In the genomic region with DNA sequence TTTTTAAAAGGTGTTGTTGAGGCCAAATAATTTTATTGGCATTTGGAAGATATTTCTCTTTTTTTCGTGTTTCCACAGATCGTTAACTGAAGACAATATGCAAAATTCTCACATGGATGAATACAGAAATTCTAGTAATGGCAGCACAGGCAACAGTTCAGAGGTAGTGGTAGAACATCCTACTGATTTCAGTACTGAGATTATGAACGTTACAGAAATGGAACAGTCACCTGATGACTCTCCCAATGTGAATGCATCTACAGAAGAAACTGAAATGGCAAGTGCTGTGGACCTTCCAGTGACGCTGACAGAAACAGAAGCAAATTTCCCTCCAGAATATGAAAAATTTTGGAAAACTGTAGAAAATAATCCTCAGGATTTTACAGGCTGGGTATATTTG, we compare ENCODE assay signal across 22 cellular contexts.
"Had no signal": no experiment of that assay in that cellular context is flagged by ENCODE, and none has a peak within 500 bp of the region (broad histone marks: within the 10 kb centered on the region; RNA-seq: fewer than 3 reads in every experiment).

No MANE protein-coding gene starts in this region.

- DNase-seq: activated B cell treated with CpG ODN at 0.5 μM for 24 hours; activated CD4-positive, alpha-beta T cell treated with anti-CD3 and anti-CD28 coated beads, Interleukin-2, amount 50 U/mL, for 1 hour; activated CD8-positive, alpha-beta memory T cell treated with anti-CD3 and anti-CD28 coated beads, Interleukin-2, amount 50 U/mL, for 48 hours; activated naive CD4-positive, alpha-beta T cell treated with anti-CD3 and anti-CD28 coated beads, Interleukin-2, amount 10 ng/mL, durations not matched to agents 7 days and 5 days; aorta; effector CD4-positive, alpha-beta T cell; heart left ventricle; midbrain; natural killer cell; ovary; spleen; stimulated activated CD4-positive, alpha-beta T cell treated with anti-CD3 and anti-CD28 coated beads, Interleukin-4, amount 100 ng/mL, for 1 hour; stimulated activated naive CD4-positive, alpha-beta T cell treated with Interleukin-2 at 50 U/mL for 16 hours; T-helper 1 cell; T-helper 9 cell; tibial artery had no signal

- H3K9me3 Mint-ChIP-seq: activated B cell treated with CpG ODN at 0.5 μM for 24 hours; activated naive CD4-positive, alpha-beta T cell treated with anti-CD3 and anti-CD28 coated beads, Interleukin-2, amount 10 ng/mL, durations not matched to agents 7 days and 5 days; activated T-helper 2 cell treated with anti-CD3 and anti-CD28 coated beads, Interferon-gamma antibody, Interleukin-2, Interleukin-4, amounts not matched to agents 10 μg/mL and 5 μg/mL and 100 μg/mL, durations not matched to agents 14 hours and 24 hours and 36 hours; dendritic cell treated with granulocyte-macrophage colony-stimulating factor and Interleukin-4, amounts not matched to agents 40 ng/mL and 50 ng/mL, for 4 days; natural killer cell had no signal

- H3K27me3 ChIP-seq: heart left ventricle, neutrophil, ovary, spleen, tibial artery had no signal

- H3K27me3 Mint-ChIP-seq: activated B cell treated with CpG ODN at 0.5 μM for 24 hours; activated naive CD4-positive, alpha-beta T cell treated with anti-CD3 and anti-CD28 coated beads, Interleukin-2, amount 10 ng/mL, durations not matched to agents 7 days and 5 days; brain; dendritic cell treated with granulocyte-macrophage colony-stimulating factor and Interleukin-4, amounts not matched to agents 40 ng/mL and 50 ng/mL, for 4 days had no signal

- H3K4me3 ChIP-seq: heart left ventricle, ovary, prostate gland, spleen, tibial artery had no signal

- ATAC-seq: heart left ventricle, natural killer cell had no signal

- H3K27ac Mint-ChIP-seq: activated B cell treated with CpG ODN at 0.5 μM for 24 hours; activated naive CD4-positive, alpha-beta T cell treated with anti-CD3 and anti-CD28 coated beads, Interleukin-2, amount 10 ng/mL, durations not matched to agents 7 days and 5 days; activated T-helper 2 cell treated with anti-CD3 and anti-CD28 coated beads, Interferon-gamma antibody, Interleukin-2, Interleukin-4, amounts not matched to agents 10 μg/mL and 5 μg/mL and 100 μg/mL, durations not matched to agents 14 hours and 24 hours and 36 hours; dendritic cell treated with granulocyte-macrophage colony-stimulating factor and Interleukin-4, amounts not matched to agents 40 ng/mL and 50 ng/mL, for 4 days; natural killer cell had no signal

- H3K9me3 ChIP-seq: heart left ventricle, neutrophil, ovary, prostate gland, spleen, tibial artery had no signal

- H3K36me3 ChIP-seq: ovary, prostate gland had no signal

- H3K4me3 Mint-ChIP-seq: activated B cell treated with CpG ODN at 0.5 μM for 24 hours; activated naive CD4-positive, alpha-beta T cell treated with anti-CD3 and anti-CD28 coated beads, Interleukin-2, amount 10 ng/mL, durations not matched to agents 7 days and 5 days; brain; dendritic cell treated with granulocyte-macrophage colony-stimulating factor and Interleukin-4, amounts not matched to agents 40 ng/mL and 50 ng/mL, for 4 days; natural killer cell had no signal

- H3K27ac ChIP-seq: heart left ventricle, neutrophil, ovary, prostate gland, spleen, tibial artery had no signal

- FAIRE-seq: endometrium had no signal
